16 cellular contexts compared by ENCODE assay signal in genomic region chr5:112776301-112776856, GRCh38. TPM values are rescaled to one million over a fixed set of nuclear protein-coding genes. Genes with fewer than 3 reads are reported as not detected.
DNase-seq lines count a peak whose midpoint lies in the region; ATAC-seq and TF ChIP-seq lines count a peak whose summit lies in the region.
"Had no signal": no experiment of that assay in that cellular context is flagged by ENCODE, and none has a peak within 500 bp of the region (broad histone marks: within the 10 kb centered on the region; RNA-seq: fewer than 3 reads in every experiment).

No MANE protein-coding gene starts in this region.

- no peak overlapping the region for H3K4me2 ChIP-seq in GM23248 (ENCODE audit: unreplicated experiment)

- in situ Hi-C loops in ACHN (cut with HindIII; ENCODE audit: low pct_ligation_motif_present, low pct_unique_long_range_greater_than_20kb, low sequenced_read_pairs) (no loop called here), GM23248 (cut with MboI) (no loop called here)

- H3K9me2 ChIP-seq in GM23248 (ENCODE audit: insufficient read depth) = no peaks in the 10 kb centered on the region

- H3K27me3 Mint-ChIP-seq in activated T-helper 17 cell treated with anti-CD3 and anti-CD28 coated beads, Interleukin-2, amount 50 U/mL, for 72 hours = no peaks in the 10 kb centered on the region
- no peaks in the 10 kb centered on the region for H3K27me3 Mint-ChIP-seq in naive thymus-derived CD8-positive, alpha-beta T cell
- no peaks in the 10 kb centered on the region for H3K27me3 Mint-ChIP-seq in CD14-positive monocyte (ENCODE audit: low read depth in 3 of 3)
- H3K27me3 Mint-ChIP-seq: stimulated activated naive B cell treated with anti-CD40 and anti-IgM and Interleukin-4, amounts not matched to agents 10 μg/mL and 1 μg/mL and 100 μg/mL, for 72 hours had no signal

- H3K27ac Mint-ChIP-seq in activated T-helper 17 cell treated with anti-CD3 and anti-CD28 coated beads, Interleukin-2, amount 50 U/mL, for 72 hours = no peak overlapping the region
- H3K27ac Mint-ChIP-seq in naive thymus-derived CD8-positive, alpha-beta T cell = no peak overlapping the region
- H3K27ac Mint-ChIP-seq in CD14-positive monocyte = no peak overlapping the region
- H3K27ac Mint-ChIP-seq: activated naive CD4-positive, alpha-beta T cell treated with anti-CD3 and anti-CD28 coated beads, Interleukin-2, amount 50 U/mL, for 72 hours; stimulated activated naive B cell treated with anti-CD40 and anti-IgM and Interleukin-4, amounts not matched to agents 10 μg/mL and 1 μg/mL and 100 μg/mL, for 72 hours; WTC11 had no signal

- peaks cover 69% of the 10 kb centered on the region for H3K36me3 Mint-ChIP-seq in activated T-helper 17 cell treated with anti-CD3 and anti-CD28 coated beads, Interleukin-2, amount 50 U/mL, for 72 hours (ENCODE audit: low read depth)
- peaks cover 4 to 77% (median 24%) of the 10 kb centered on the region in 3 donors for H3K36me3 Mint-ChIP-seq in naive thymus-derived CD8-positive, alpha-beta T cell
- peaks cover 55 to 57% of the 10 kb centered on the region in 2 donors for H3K36me3 Mint-ChIP-seq in CD14-positive monocyte

- TF ChIP-seq CTCF in CD14-positive monocyte (IDR thresholded peaks at IDR 0.05) = no peak

- H2AFZ ChIP-seq in GM23248 = no peak overlapping the region

- DNase-seq in ACHN = peak; percentile 2
- DNase-seq in GM23248 = peak; percentile 93
- DNase-seq in fibroblast of the conjunctiva (ENCODE audit: low read depth) = peak; percentile 79
- DNase-seq in naive thymus-derived CD8-positive, alpha-beta T cell = no peak
- DNase-seq in left colon = no peak
- no peak for DNase-seq in CD14-positive monocyte (ENCODE audit: low spot score)
- DNase-seq in effector CD8-positive, alpha-beta T cell (lab: John Stamatoyannopoulos, UW) = no peak
- DNase-seq: Kasumi-1; NCI-H187 treated with DMSO at 0.1 percent for 48 hours; NCI-H510A treated with DMSO at 0.1 percent for 48 hours; stimulated activated naive B cell treated with anti-CD40 and anti-IgM and Interleukin-4, amounts not matched to agents 10 μg/mL and 1 μg/mL and 100 μg/mL, for 72 hours had no signal

- H4K20me1 ChIP-seq in GM23248 (ENCODE audit: insufficient read depth) = no peaks in the 10 kb centered on the region

- peak overlapping the region; percentile 60 for H3K27ac ChIP-seq in GM23248

- ATAC-seq in activated T-helper 17 cell treated with anti-CD3 and anti-CD28 coated beads, Interleukin-2, amount 50 U/mL, for 72 hours (replicated peaks) = peak; percentile 37
- ATAC-seq in naive thymus-derived CD8-positive, alpha-beta T cell = no peak
- ATAC-seq in left colon = no peak
- ATAC-seq: esophagus mucosa; stimulated activated naive B cell treated with anti-CD40 and anti-IgM and Interleukin-4, amounts not matched to agents 10 μg/mL and 1 μg/mL and 100 μg/mL, for 72 hours; WTC11 had no signal

- no peak overlapping the region for H3K4me3 Mint-ChIP-seq in activated T-helper 17 cell treated with anti-CD3 and anti-CD28 coated beads, Interleukin-2, amount 50 U/mL, for 72 hours
- H3K4me3 Mint-ChIP-seq in naive thymus-derived CD8-positive, alpha-beta T cell = no peak overlapping the region
- no peak overlapping the region for H3K4me3 Mint-ChIP-seq in CD14-positive monocyte
- H3K4me3 Mint-ChIP-seq: neural crest cell; stimulated activated naive B cell treated with anti-CD40 and anti-IgM and Interleukin-4, amounts not matched to agents 10 μg/mL and 1 μg/mL and 100 μg/mL, for 72 hours; WTC11 had no signal

- 30 to 35% methylated on average over 3 of the region's 3 CpGs for WGBS in GM23248 (ENCODE audit: low coverage in 1 of 2, low lambda C conversion rate in 2 of 2, missing lambda C conversion rate in 2 of 2), 2 experiments

- H3K4me3 ChIP-seq in GM23248 = no peak overlapping the region

- H3K9me3 ChIP-seq in GM23248 (ENCODE audit: low read depth) = no peaks in the 10 kb centered on the region

- H3K9ac ChIP-seq in GM23248 = no peak overlapping the region

- H3K27me3 ChIP-seq in GM23248 (replicated peaks; ENCODE audit: insufficient read depth) = no peaks in the 10 kb centered on the region

- intact Hi-C loops in left colon (cut with DNase I, micrococcal nuclease) = no loop called here
- intact Hi-C loops in CD14-positive monocyte (cut with micrococcal nuclease) = no loop called here

- peaks cover 39% of the 10 kb centered on the region for H3F3A ChIP-seq in GM23248 (ENCODE audit: insufficient read depth)

- POLR2A ChIA-PET in naive thymus-derived CD8-positive, alpha-beta T cell (lab: Charles Lee) = no interaction called here

- peaks cover 33% of the 10 kb centered on the region for H3K4me1 ChIP-seq in GM23248 (ENCODE audit: insufficient read depth)

- no peaks in the 10 kb centered on the region for H3K9me3 Mint-ChIP-seq in activated T-helper 17 cell treated with anti-CD3 and anti-CD28 coated beads, Interleukin-2, amount 50 U/mL, for 72 hours
- H3K9me3 Mint-ChIP-seq in naive thymus-derived CD8-positive, alpha-beta T cell = no peaks in the 10 kb centered on the region
- no peaks in the 10 kb centered on the region for H3K9me3 Mint-ChIP-seq in CD14-positive monocyte
- H3K9me3 Mint-ChIP-seq: activated naive CD4-positive, alpha-beta T cell treated with anti-CD3 and anti-CD28 coated beads, Interleukin-2, amount 50 U/mL, for 72 hours; neural crest cell; stimulated activated naive B cell treated with anti-CD40 and anti-IgM and Interleukin-4, amounts not matched to agents 10 μg/mL and 1 μg/mL and 100 μg/mL, for 72 hours; WTC11 had no signal

- peaks cover 20% of the 10 kb centered on the region; the same call in 1 of the 2 replicates for H3K36me3 ChIP-seq in GM23248 (ENCODE audit: low read depth)

- H3K79me2 ChIP-seq in GM23248 (ENCODE audit: insufficient read depth) = no peaks in the 10 kb centered on the region

- H3K4me1 Mint-ChIP-seq in activated T-helper 17 cell treated with anti-CD3 and anti-CD28 coated beads, Interleukin-2, amount 50 U/mL, for 72 hours = no peaks in the 10 kb centered on the region
- no peaks in the 10 kb centered on the region for H3K4me1 Mint-ChIP-seq in naive thymus-derived CD8-positive, alpha-beta T cell
- H3K4me1 Mint-ChIP-seq in CD14-positive monocyte = peaks cover 7% of the 10 kb centered on the region
- H3K4me1 Mint-ChIP-seq: neural crest cell; stimulated activated naive B cell treated with anti-CD40 and anti-IgM and Interleukin-4, amounts not matched to agents 10 μg/mL and 1 μg/mL and 100 μg/mL, for 72 hours had no signal

RNA-seq across cellular contexts. Expression of gene APC, which starts 38.7 kb away (rescaled TPM):
- 34.2 and 47.2 TPM in 2 replicates for total RNA-seq in GM23248 (2014; rRNA removed; shearing (Covaris generic))
- polyA plus RNA-seq in GM23248 (2016; fragmentation: Nextera tagmentation; extraction: Ambion mirVana) (17.8 and 18.1 TPM in 2 replicates), CD14-positive monocyte (10 to 100 TPM in 1 of 2 donors, 1 to 10 TPM in 1; 6.5 to 13.6 TPM)
- total RNA-seq in activated T-helper 17 cell treated with anti-CD3 and anti-CD28 coated beads, Interleukin-2, amount 50 U/mL, for 72 hours = 10 to 100 TPM; 20.8 to 27.5 TPM
- total RNA-seq in naive thymus-derived CD8-positive, alpha-beta T cell = 10 to 100 TPM; 44.4 to 47.9 TPM
- polyA plus RNA-seq in naive thymus-derived CD8-positive, alpha-beta T cell = 10 to 100 TPM; 16.6 to 23.7 (median 16.6) TPM
- 10 to 100 TPM; 48.0 to 52.9 TPM for total RNA-seq in left colon

Comparison
In these comparisons a context has a peak if more than half of its experiments do, and no peak if none do; other contexts are left out.
1. DNase-seq: peak in ACHN (single experiment), GM23248 (single experiment) and fibroblast of the conjunctiva (single experiment); none in naive thymus-derived CD8-positive, alpha-beta T cell (0 of 10), left colon (0 of 2), CD14-positive monocyte (single experiment) and effector CD8-positive, alpha-beta T cell (single experiment).